ENCODE assay signal across 22 cellular contexts in genomic region chr5:174309131-174309845, GRCh38.
"Had no signal": no experiment of that assay in that cellular context is flagged by ENCODE, and none has a peak within 500 bp of the region (broad histone marks: within the 10 kb centered on the region; RNA-seq: fewer than 3 reads in every experiment).

No MANE protein-coding gene starts in this region.

- H3K9me3 Mint-ChIP-seq: activated CD4-positive, alpha-beta T cell treated with anti-CD3 and anti-CD28 coated beads, Interleukin-2, amount 10 ng/mL, durations not matched to agents 24 days and 14 days; activated CD8-positive, alpha-beta T cell treated with anti-CD3 and anti-CD28 coated beads for 36 hours; activated naive CD4-positive, alpha-beta T cell treated with anti-CD3 and anti-CD28 coated beads, Interleukin-2, amount 50 U/mL, for 24 hours; dendritic cell treated with granulocyte-macrophage colony-stimulating factor and Interleukin-4, amounts not matched to agents 40 ng/mL and 50 ng/mL, for 4 days; memory B cell; nephron; T-helper 2 cell treated with Interferon-gamma antibody and Interleukin-4, amounts not matched to agents 5 μg/mL and 100 μg/mL, for 36 hours had no signal

- H3K27ac ChIP-seq: body of pancreas, cardiac muscle cell, thoracic aorta, upper lobe of left lung, VCaP had no signal

- H3K4me3 Mint-ChIP-seq: activated CD4-positive, alpha-beta T cell treated with anti-CD3 and anti-CD28 coated beads, Interleukin-2, amount 10 ng/mL, durations not matched to agents 24 days and 14 days; activated CD8-positive, alpha-beta T cell treated with anti-CD3 and anti-CD28 coated beads for 36 hours; activated naive CD4-positive, alpha-beta T cell treated with anti-CD3 and anti-CD28 coated beads, Interleukin-2, amount 50 U/mL, for 24 hours; dendritic cell treated with granulocyte-macrophage colony-stimulating factor and Interleukin-4, amounts not matched to agents 40 ng/mL and 50 ng/mL, for 4 days; memory B cell; T-helper 2 cell treated with Interferon-gamma antibody and Interleukin-4, amounts not matched to agents 5 μg/mL and 100 μg/mL, for 36 hours had no signal

- H3K27me3 ChIP-seq: cardiac muscle cell had no signal

- H3K27ac Mint-ChIP-seq: activated CD4-positive, alpha-beta T cell treated with anti-CD3 and anti-CD28 coated beads, Interleukin-2, amount 10 ng/mL, durations not matched to agents 24 days and 14 days; activated CD8-positive, alpha-beta T cell treated with anti-CD3 and anti-CD28 coated beads for 36 hours; activated naive CD4-positive, alpha-beta T cell treated with anti-CD3 and anti-CD28 coated beads, Interleukin-2, amount 50 U/mL, for 24 hours; dendritic cell treated with granulocyte-macrophage colony-stimulating factor and Interleukin-4, amounts not matched to agents 40 ng/mL and 50 ng/mL, for 4 days; memory B cell; nephron; T-helper 2 cell treated with Interferon-gamma antibody and Interleukin-4, amounts not matched to agents 5 μg/mL and 100 μg/mL, for 36 hours had no signal

- H3K4me3 ChIP-seq: body of pancreas, cardiac muscle cell, thoracic aorta, upper lobe of left lung had no signal

- H3K36me3 ChIP-seq: cardiac muscle cell, thoracic aorta, upper lobe of left lung had no signal

- H3K36me3 Mint-ChIP-seq: activated naive CD4-positive, alpha-beta T cell treated with anti-CD3 and anti-CD28 coated beads, Interleukin-2, amount 50 U/mL, for 24 hours had no signal

- H3K4me1 Mint-ChIP-seq: activated CD4-positive, alpha-beta T cell treated with anti-CD3 and anti-CD28 coated beads, Interleukin-2, amount 10 ng/mL, durations not matched to agents 24 days and 14 days; activated naive CD4-positive, alpha-beta T cell treated with anti-CD3 and anti-CD28 coated beads, Interleukin-2, amount 50 U/mL, for 24 hours had no signal

- DNase-seq: activated CD4-positive, alpha-beta T cell treated with anti-CD3 and anti-CD28 coated beads, Interleukin-2, amount 10 ng/mL, durations not matched to agents 24 days and 14 days; activated CD8-positive, alpha-beta T cell treated with anti-CD3 and anti-CD28 coated beads for 36 hours; activated gamma-delta T cell treated with Interleukin-2 at 50 U/mL for 16 hours; activated T-cell treated with anti-CD3 and anti-CD28 coated beads, Interleukin-2, amount 50 U/mL, for 1 hour; anterior cingulate cortex; body of pancreas; effector memory CD4-positive, alpha-beta T cell; foreskin melanocyte; glutamatergic neuron; hippocampal formation; nucleus accumbens; stimulated activated CD4-positive, alpha-beta T cell treated with anti-CD3 and anti-CD28 coated beads, Interleukin-4, amount 100 ng/mL, for 24 hours; stimulated activated naive CD4-positive, alpha-beta T cell treated with Interleukin-2 at 50 U/mL for 16 hours; upper lobe of left lung had no signal

- H3K9me3 ChIP-seq: body of pancreas, thoracic aorta, upper lobe of left lung had no signal
